ENCODE assay signal across 1 cellular context in genomic region chr22:44685384-44686056, GRCh38.
TF ChIP-seq lines count a peak whose summit lies in the region.

No MANE protein-coding gene starts in this region.

TF ChIP-seq in K562, 482 proteins besides CTCF, POLR2A, EP300 and RAD21 (continued from another document):
- no peak for TF ChIP-seq ATF2 (CRISPR knock-in tag; IDR thresholded peaks at IDR 0.05)
- TF ChIP-seq SIRT6 (IDR thresholded peaks at IDR 0.05; ENCODE audit: low read depth, low read length): no peak
